18 cellular contexts compared by ENCODE assay signal in genomic region chr10:31508234-31508633, GRCh38.
"Had no signal": no experiment of that assay in that cellular context is flagged by ENCODE, and none has a peak within 500 bp of the region (broad histone marks: within the 10 kb centered on the region; RNA-seq: fewer than 3 reads in every experiment).

No MANE protein-coding gene starts in this region.

- H3K27me3 ChIP-seq: cardiac muscle cell, hepatocyte, transverse colon, vagina had no signal

- H3K4me3 ChIP-seq: cardiac muscle cell, hepatocyte, mucosa of descending colon, transverse colon, vagina had no signal

- H3K9ac ChIP-seq: parathyroid adenoma had no signal

- DNase-seq: activated T-cell treated with anti-CD3 and anti-CD28 coated beads, Interleukin-2, amount 50 U/mL, for 1 hour; amygdala; cortex of kidney; foreskin fibroblast; nephron progenitor cell; stimulated activated CD4-positive, alpha-beta T cell treated with anti-CD3 and anti-CD28 coated beads, Interleukin-4, amount 100 ng/mL, for 4 hours; T-helper 2 cell; transverse colon had no signal

- H3K4me2 ChIP-seq: hepatocyte had no signal

- H3K27ac ChIP-seq: cardiac muscle cell, hepatocyte, parathyroid adenoma, transverse colon, vagina, VCaP had no signal

- H3K4me1 Mint-ChIP-seq: nephron progenitor cell had no signal

- H3K4me3 Mint-ChIP-seq: activated naive CD8-positive, alpha-beta T cell treated with anti-CD3 and anti-CD28 coated beads, Interleukin-2, amount 10 ng/mL, durations not matched to agents 7 days and 5 days; activated T-helper 17 cell treated with anti-CD3 and anti-CD28 coated beads, Interleukin-2, amount 50 U/mL, for 72 hours; nephron progenitor cell had no signal

- H3K27me3 Mint-ChIP-seq: activated naive CD8-positive, alpha-beta T cell treated with anti-CD3 and anti-CD28 coated beads, Interleukin-2, amount 10 ng/mL, durations not matched to agents 7 days and 5 days; activated T-helper 17 cell treated with anti-CD3 and anti-CD28 coated beads, Interleukin-2, amount 50 U/mL, for 72 hours had no signal

- H3K27ac Mint-ChIP-seq: activated naive CD8-positive, alpha-beta T cell treated with anti-CD3 and anti-CD28 coated beads, Interleukin-2, amount 10 ng/mL, durations not matched to agents 7 days and 5 days; activated T-helper 17 cell treated with anti-CD3 and anti-CD28 coated beads, Interleukin-2, amount 50 U/mL, for 72 hours; nephron progenitor cell had no signal

- H3K4me1 ChIP-seq: parathyroid adenoma, transverse colon, vagina had no signal

- ATAC-seq: activated CD4-positive, CD25-positive, alpha-beta regulatory T cell treated with anti-CD3 and anti-CD28 coated beads, Interleukin-2, amount 50 U/mL, for 24 hours; activated T-helper 17 cell treated with anti-CD3 and anti-CD28 coated beads, Interleukin-2, amount 50 U/mL, for 72 hours; mucosa of descending colon; right cardiac atrium had no signal

- H2AFZ ChIP-seq: hepatocyte, parathyroid adenoma had no signal
